ENCODE assay signal across 14 cellular contexts in genomic region chr11:110478410-110478809, GRCh38. TPM values are rescaled to one million over a fixed set of nuclear protein-coding genes. Genes with fewer than 3 reads are reported as not detected.
DNase-seq lines count a peak whose midpoint lies in the region; ATAC-seq and TF ChIP-seq lines count a peak whose summit lies in the region.
"Had no signal": no experiment of that assay in that cellular context is flagged by ENCODE, and none has a peak within 500 bp of the region (broad histone marks: within the 10 kb centered on the region; RNA-seq: fewer than 3 reads in every experiment).

No MANE protein-coding gene starts in this region.

- H4K20me1 ChIP-seq in OCI-LY7 (ENCODE audit: insufficient read depth, low read length) = no peaks in the 10 kb centered on the region

- H3K4me1 ChIP-seq in OCI-LY7 (ENCODE audit: insufficient read depth, low read length, poor library complexity, severe bottlenecking) = no peaks in the 10 kb centered on the region
- H3K4me1 ChIP-seq in psoas muscle = peaks cover 13% of the 10 kb centered on the region
- H3K4me1 ChIP-seq in tibial nerve = peaks cover 0 to 24% (median 10%) of the 10 kb centered on the region in 4 donors

- no peaks in the 10 kb centered on the region for H3K79me2 ChIP-seq in OCI-LY7 (ENCODE audit: insufficient read depth, low read depth, low read length)

- DNase-seq in DMS53 (lab: John Stamatoyannopoulos, UW) = peak; percentile 23
- no peak for DNase-seq in DMS53 treated with DMSO at 0.1 percent for 48 hours (lab: John Stamatoyannopoulos, UW; ENCODE audit: unreplicated experiment)
- DNase-seq in OCI-LY7 (ENCODE audit: low spot score) = no peak
- DNase-seq in epithelial cell of esophagus (ENCODE audit: low read depth) = no peak
- DNase-seq in psoas muscle = no peak
- no peak for DNase-seq in kidney glomerular epithelial cell (lab: John Stamatoyannopoulos, UW)
- no peak for DNase-seq in tibial nerve (ENCODE audit: low spot score in 2 of 2)
- DNase-seq: activated CD4-positive, alpha-beta T cell treated with anti-CD3 and anti-CD28 coated beads, Interleukin-2, amount 10 ng/mL, durations not matched to agents 7 days and 5 days; effector CD4-positive, alpha-beta T cell; immature natural killer cell; naive thymus-derived CD4-positive, alpha-beta T cell had no signal

- no TSS peak for BruUV-seq in OCI-LY7 (replicated peaks; lab: Mats Ljungman, UMichigan)

- no peaks in the 10 kb centered on the region for H3K9me2 ChIP-seq in OCI-LY7 (ENCODE audit: insufficient read depth, low read length)

- TF ChIP-seq CTCF in OCI-LY7 (conservative IDR thresholded peaks at IDR 0.05; ENCODE audit: low read length) (peak; percentile 57), epithelial cell of esophagus (IDR thresholded peaks at IDR 0.05; ENCODE audit: insufficient read depth, low read depth, low read length, missing control alignments) (peak; percentile 8), psoas muscle (IDR thresholded peaks at IDR 0.05) (no peak), tibial nerve (IDR thresholded peaks at IDR 0.05) (no peak)

- TF ChIP-seq EP300 in tibial nerve (IDR thresholded peaks at IDR 0.05) = no peak

- H3K9me3 ChIP-seq in OCI-LY7 (ENCODE audit: low read length) (no peaks in the 10 kb centered on the region), psoas muscle (no peaks in the 10 kb centered on the region), tibial nerve (no peaks in the 10 kb centered on the region)

- H3K27me3 ChIP-seq in psoas muscle (ENCODE audit: insufficient read depth in 3 of 3, low read length in 2 of 3) (no peaks in the 10 kb centered on the region), tibial nerve (no peaks in the 10 kb centered on the region)

- TF ChIP-seq POLR2A in tibial nerve (IDR thresholded peaks at IDR 0.05) = no peak

- H3K27ac ChIP-seq in OCI-LY7 (ENCODE audit: low read depth, low read length, poor library complexity, severe bottlenecking) (no peak overlapping the region), psoas muscle (peak overlapping the region; percentile 44), tibial nerve (peak overlapping the region in 1 of 4 donors; percentile 58)
- H3K27ac ChIP-seq: KMS-11 had no signal

- H3K4me3 ChIP-seq in OCI-LY7 (ENCODE audit: low read depth, low read length, poor library complexity, severe bottlenecking) = no peak overlapping the region
- no peak overlapping the region for H3K4me3 ChIP-seq in epithelial cell of esophagus (ENCODE audit: low read length)
- H3K4me3 ChIP-seq in psoas muscle = no peak overlapping the region
- H3K4me3 ChIP-seq in tibial nerve = no peak overlapping the region
- H3K4me3 ChIP-seq: SK-N-MC had no signal

- CTCF ChIA-PET in OCI-LY7 (lab: Charles Lee; ENCODE audit: unreplicated experiment) = interaction anchor here (0.6 kb wide), 1 partner anchor 1035 kb away, joined by 3 read pairs; no protein-coding TSS in a partner anchor

- no peak for ATAC-seq in psoas muscle
- ATAC-seq in GM21528 (IDR thresholded peaks at IDR 0.05; ENCODE audit: low FRiP score, unreplicated experiment) = no peak

- intact Hi-C loops in OCI-LY7 (cut with micrococcal nuclease; ENCODE audit: unreplicated experiment) = no loop called here
- intact Hi-C loops in psoas muscle (cut with DNase I) = no loop called here

- H3K4me2 ChIP-seq in OCI-LY7 (ENCODE audit: low read length) = no peak overlapping the region
- H3K4me2 ChIP-seq: KMS-11 had no signal

- POLR2A ChIA-PET in OCI-LY7 (lab: Charles Lee) = interaction anchor here (0.6 to 2.0 kb wide), 3 partner anchors 9 to 697 kb away, joined by 4 to 8 read pairs (median 5); no protein-coding TSS in a partner anchor

- H2AFZ ChIP-seq in OCI-LY7 (ENCODE audit: low read length) = no peak overlapping the region

- H3K36me3 ChIP-seq in OCI-LY7 (ENCODE audit: insufficient read depth, low read length) (no peaks in the 10 kb centered on the region), psoas muscle (ENCODE audit: insufficient read depth in 1 of 2, low read depth in 1 of 2) (no peaks in the 10 kb centered on the region), tibial nerve (no peaks in the 10 kb centered on the region)

- WGBS in psoas muscle, 3 donors = 74 to 84% (median 81%) methylated on average over 12 of the region's 12 CpGs
- WGBS in tibial nerve, 2 donors = 81 to 95% methylated on average over 11 to 12 of the region's 12 CpGs

RNA-seq across cellular contexts. Expression of gene FDX1, which starts 48.7 kb away (rescaled TPM):
- 13.3 and 14.3 TPM in 2 replicates for total RNA-seq in OCI-LY7 (2014; rRNA removed; shearing (Covaris generic))
- total RNA-seq in OCI-LY7 (2022) (15.6 and 15.9 TPM in 2 replicates), psoas muscle (10 to 100 TPM; 14.0 to 23.7 (median 15.6) TPM), tibial nerve (10 to 100 TPM; 13.9 to 19.9 (median 16.6) TPM)
- polyA plus RNA-seq in psoas muscle = 10 to 100 TPM; 13.6 to 20.7 (median 15.2) TPM

Comparison
In these comparisons a context has a peak if more than half of its experiments do, and no peak if none do; other contexts are left out.
1. CTCF ChIP-seq: peak in OCI-LY7 (single experiment) and epithelial cell of esophagus (single experiment); none in psoas muscle (single experiment) and tibial nerve (0 of 5).